ENCODE assay signal across 1 cellular context in genomic region chr9:129572052-129572425, GRCh38.
TF ChIP-seq lines count a peak whose summit lies in the region.

No MANE protein-coding gene starts in this region.

TF ChIP-seq in A549, 52 proteins besides CTCF, POLR2A, EP300 and RAD21 (continued from another document):
- TF ChIP-seq, protein P1, sequence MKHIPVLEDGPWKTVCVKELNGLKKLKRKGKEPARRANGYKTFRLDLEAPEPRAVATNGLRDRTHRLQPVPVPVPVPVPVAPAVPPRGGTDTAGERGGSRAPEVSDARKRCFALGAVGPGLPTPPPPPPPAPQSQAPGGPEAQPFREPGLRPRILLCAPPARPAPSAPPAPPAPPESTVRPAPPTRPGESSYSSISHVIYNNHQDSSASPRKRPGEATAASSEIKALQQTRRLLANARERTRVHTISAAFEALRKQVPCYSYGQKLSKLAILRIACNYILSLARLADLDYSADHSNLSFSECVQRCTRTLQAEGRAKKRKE (CRISPR knock-in tag; IDR thresholded peaks at IDR 0.05; ENCODE audit: low read depth): no peak
- TF ChIP-seq HOXA7 (CRISPR knock-in tag; IDR thresholded peaks at IDR 0.05) (no peak), HES2 (IDR thresholded peaks at IDR 0.05) (no peak), NFE2L2 (conservative IDR thresholded peaks at IDR 0.05; ENCODE audit: low read length) (no peak), KDM5A (IDR thresholded peaks at IDR 0.05) (no peak), ZC3H11A (IDR thresholded peaks at IDR 0.05) (no peak)
